Comparison of ENCODE assay signal across 8 cellular contexts in the genomic region with DNA sequence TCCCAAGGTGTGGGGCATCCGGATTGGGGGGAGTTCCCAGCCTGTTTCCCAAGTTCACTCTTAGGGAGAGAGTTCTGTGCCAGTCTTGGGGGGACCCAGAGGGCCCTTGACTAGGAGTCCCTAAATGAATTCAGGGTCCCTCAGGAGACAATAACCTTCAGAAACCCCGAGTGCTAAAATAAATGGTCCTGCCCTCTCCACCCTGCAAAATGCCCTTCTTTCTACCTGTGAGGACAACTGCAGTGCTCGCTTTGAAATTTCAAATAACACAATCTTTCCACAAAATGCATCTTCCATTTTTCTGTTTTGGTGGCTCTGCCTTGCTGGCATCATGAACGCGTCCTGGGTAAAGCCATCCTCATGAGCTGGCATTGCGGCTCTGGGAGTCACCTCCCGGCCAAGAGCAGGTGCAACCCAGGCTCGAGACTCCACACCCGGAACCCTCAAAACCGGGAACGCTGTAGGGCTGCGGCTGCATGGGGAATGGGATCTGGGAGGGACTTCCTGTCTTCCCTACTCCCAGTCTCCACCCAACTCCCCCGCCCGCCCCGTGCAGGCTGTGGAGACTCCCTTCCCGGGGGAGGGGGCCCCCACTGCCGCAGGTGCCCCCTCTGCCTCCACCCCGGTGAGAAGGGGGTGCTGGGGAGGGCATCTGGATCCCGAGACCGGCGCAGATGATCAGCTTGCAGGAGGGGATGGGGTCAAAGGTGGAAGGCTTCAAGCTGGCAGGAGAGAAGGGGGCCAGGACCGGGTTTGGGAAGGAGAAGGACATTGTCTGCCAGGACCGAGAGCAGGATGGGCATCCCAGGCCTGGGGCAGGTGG. TPM values are rescaled to one million over a fixed set of nuclear protein-coding genes. Genes with fewer than 3 reads are reported as not detected.
DNase-seq lines count a peak whose midpoint lies in the region; ATAC-seq and TF ChIP-seq lines count a peak whose summit lies in the region.

ZNF205 (plus strand) TSS at position 529 of the 823 bp plus-strand sequence. CDS start 845 bp downstream, outside the sequence.

- H3K9me3 ChIP-seq in Peyer's patch (no peaks in the 10 kb centered on the region), mesodermal cell (ENCODE audit: control insufficient read depth, low read length) (no peaks in the 10 kb centered on the region), uterus (no peaks in the 10 kb centered on the region)

- TF ChIP-seq POLR2A in Peyer's patch (IDR thresholded peaks at IDR 0.05) (peak in 1 of 2 donors; percentile 19), uterus (IDR thresholded peaks at IDR 0.05) (no peak)

- intact Hi-C loops in uterus (cut with DNase I; ENCODE audit: low total_unique reads) = no loop called here

- no peak for DNase-seq in HFF-Myc (ENCODE audit: extremely low read depth, low read depth)
- peak in 2 of 3 donors; percentile 84 to 86 for DNase-seq in Peyer's patch
- peak; percentile 94 for DNase-seq in epidermal melanocyte (ENCODE audit: insufficient read length, low spot score)
- peak; percentile 70 to 72 for DNase-seq in uterus
- no peak for DNase-seq in activated naive CD4-positive, alpha-beta T cell treated with Interleukin-2 at 50 U/mL for 16 hours

- H3K4me1 ChIP-seq in ACC112 (ENCODE audit: control insufficient read depth, insufficient read depth, low read length, unreplicated experiment) = peaks cover 11% of the 10 kb centered on the region
- H3K4me1 ChIP-seq in Peyer's patch = peaks cover 0 to 31% (median 2%) of the 10 kb centered on the region in 4 donors
- H3K4me1 ChIP-seq in mesodermal cell (ENCODE audit: control insufficient read depth, insufficient read depth, low read length, poor library complexity, severe bottlenecking) = peaks cover 13% of the 10 kb centered on the region
- H3K4me1 ChIP-seq in uterus = peaks cover 0 to 5% of the 10 kb centered on the region in 2 donors

- peaks cover 4% of the 10 kb centered on the region for H3K79me2 ChIP-seq in ACC112 (ENCODE audit: control insufficient read depth, insufficient read depth, low read length, unreplicated experiment)

- no peak within 1 kb of the TSS for H3K27ac ChIP-seq in ACC112 (ENCODE audit: low read depth, low read length)
- peak within 1 kb of the TSS; percentile 11 to 49 (median 47) for H3K27ac ChIP-seq in Peyer's patch
- H3K27ac ChIP-seq in mesodermal cell (ENCODE audit: low read depth, low read length, severe bottlenecking) = no peak within 1 kb of the TSS
- H3K27ac ChIP-seq in uterus = peak within 1 kb of the TSS; percentile 79 to 81

- TF ChIP-seq CTCF in HFF-Myc (IDR thresholded peaks at IDR 0.05; ENCODE audit: low read depth, low read length, missing control alignments) (no peak), Peyer's patch (IDR thresholded peaks at IDR 0.05) (peak in 1 of 6 experiments; percentile 3), uterus (IDR thresholded peaks at IDR 0.05) (peak in 1 of 4 experiments; percentile 10)

- no peaks in the 10 kb centered on the region for H3K36me3 ChIP-seq in ACC112 (ENCODE audit: insufficient read depth, low read length)
- peaks cover 0 to 16% (median 0%) of the 10 kb centered on the region in 3 donors for H3K36me3 ChIP-seq in Peyer's patch
- peaks cover 25% of the 10 kb centered on the region for H3K36me3 ChIP-seq in mesodermal cell (ENCODE audit: control insufficient read depth, insufficient read depth, low read length)
- H3K36me3 ChIP-seq in uterus = no peaks in the 10 kb centered on the region

- WGBS in mesodermal cell (ENCODE audit: insufficient coverage in 2 of 2), 2 experiments = 11 to 18% methylated on average over 10 to 19 of the region's 23 CpGs

- H3K27me3 ChIP-seq in ACC112 (ENCODE audit: insufficient read depth, low read length) (no peaks in the 10 kb centered on the region), Peyer's patch (no peaks in the 10 kb centered on the region), uterus (no peaks in the 10 kb centered on the region)

- ATAC-seq in HG03378 (IDR thresholded peaks at IDR 0.05; ENCODE audit: unreplicated experiment) = no peak

- peak within 1 kb of the TSS; percentile 94 for H3K4me3 ChIP-seq in ACC112 (ENCODE audit: low read depth, low read length)
- peak within 1 kb of the TSS; percentile 97 for H3K4me3 ChIP-seq in HFF-Myc (replicated peaks; ENCODE audit: low read depth, low read length)
- peak within 1 kb of the TSS; percentile 34 to 68 (median 50) for H3K4me3 ChIP-seq in Peyer's patch
- peak within 1 kb of the TSS; percentile 95 for H3K4me3 ChIP-seq in mesodermal cell (ENCODE audit: extremely low read depth, insufficient read depth, low read length, poor library complexity, severe bottlenecking)
- H3K4me3 ChIP-seq in uterus = peak within 1 kb of the TSS; percentile 72 to 74

- peak within 1 kb of the TSS; percentile 98 for H2AFZ ChIP-seq in ACC112 (ENCODE audit: low read length, unreplicated experiment)

RNA-seq across cellular contexts. Expression of gene ZNF205, which starts in this region (rescaled TPM):
- total RNA-seq in Peyer's patch = 10 to 100 TPM in 3 of 4 donors, 1 to 10 TPM in 1; 5.0 to 24.6 (median 16.2) TPM
- 15.9 TPM for polyA plus RNA-seq in mesodermal cell (2013, experiment 1 of 2)
- polyA plus RNA-seq in mesodermal cell (2013, experiment 2 of 2) = 14.3 TPM
- 10 to 100 TPM; 12.9 to 26.9 (median 18.3) TPM for total RNA-seq in uterus

Comparison
In these comparisons a context has a peak if more than half of its experiments do, and no peak if none do; other contexts are left out.
1. H3K27ac ChIP-seq: peak in Peyer's patch (4 of 4) and uterus (2 of 2); none in ACC112 (single experiment) and mesodermal cell (single experiment).
2. DNase-seq: peak in Peyer's patch (2 of 3), epidermal melanocyte (single experiment) and uterus (2 of 2); none in HFF-Myc (single experiment) and activated naive CD4-positive, alpha-beta T cell treated with Interleukin-2 at 50 U/mL for 16 hours (single experiment).
3. Peak in every context shown above with its lines, with median percentiles within 50 percentile points of each other: H3K4me3 ChIP-seq.